Comparison of ENCODE assay signal across 9 cellular contexts in genomic region chr3:170056710-170057454, GRCh38. TPM values are rescaled to one million over a fixed set of nuclear protein-coding genes. Genes with fewer than 3 reads are reported as not detected.
DNase-seq lines count a peak whose midpoint lies in the region; ATAC-seq, FAIRE-seq and TF ChIP-seq lines count a peak whose summit lies in the region.
"Had no signal": no experiment of that assay in that cellular context is flagged by ENCODE, and none has a peak within 500 bp of the region (broad histone marks: within the 10 kb centered on the region; RNA-seq: fewer than 3 reads in every experiment).

No MANE protein-coding gene starts in this region.

- H3K9me3 ChIP-seq in effector memory CD4-positive, alpha-beta T cell (ENCODE audit: control insufficient read depth, low read length): no peaks in the 10 kb centered on the region
- peaks cover 4% of the 10 kb centered on the region for H3K9me3 ChIP-seq in mesenchymal stem cell (ENCODE audit: control insufficient read depth, low read length)

- H4K91ac ChIP-seq in mesenchymal stem cell (ENCODE audit: low read length): no peak overlapping the region

- no peak overlapping the region for H3K9ac ChIP-seq in mesenchymal stem cell (ENCODE audit: low read length)

- H3K27ac ChIP-seq in effector memory CD4-positive, alpha-beta T cell (ENCODE audit: insufficient read depth, low read length, poor library complexity, severe bottlenecking): no peak overlapping the region
- no peak overlapping the region for H3K27ac ChIP-seq in mesenchymal stem cell (ENCODE audit: low read length, poor library complexity, severe bottlenecking)

- H3K4me3 Mint-ChIP-seq in central memory CD8-positive, alpha-beta T cell: no peak overlapping the region

- no peak overlapping the region for H3K4me3 ChIP-seq in effector memory CD4-positive, alpha-beta T cell (ENCODE audit: insufficient read depth, low read depth, low read length, poor library complexity, severe bottlenecking)
- H3K4me3 ChIP-seq in mesenchymal stem cell (ENCODE audit: insufficient read depth in 1 of 2, low read depth in 1 of 2, low read length in 2 of 2): no peak overlapping the region

- H2BK5ac ChIP-seq in mesenchymal stem cell (ENCODE audit: low read depth, low read length, poor library complexity, severe bottlenecking): no peak overlapping the region

- H3K4me1 Mint-ChIP-seq in central memory CD8-positive, alpha-beta T cell: peaks cover 16% of the 10 kb centered on the region

- H3K4me2 ChIP-seq in mesenchymal stem cell (ENCODE audit: low read length, poor library complexity, severe bottlenecking): no peak overlapping the region

- H3K4ac ChIP-seq in mesenchymal stem cell (ENCODE audit: low read depth in 1 of 2, low read length in 2 of 2): no peak overlapping the region

- no peak overlapping the region for H3K18ac ChIP-seq in mesenchymal stem cell (ENCODE audit: low read depth in 1 of 2, low read length in 2 of 2)

- H3K36me3 Mint-ChIP-seq in central memory CD8-positive, alpha-beta T cell (ENCODE audit: insufficient read depth): peaks cover 2% of the 10 kb centered on the region

- no peaks in the 10 kb centered on the region for H3K36me3 ChIP-seq in effector memory CD4-positive, alpha-beta T cell (ENCODE audit: control insufficient read depth, insufficient read depth, low read length)
- H3K36me3 ChIP-seq in mesenchymal stem cell (ENCODE audit: control insufficient read depth in 1 of 2, insufficient read depth in 2 of 2, low read depth in 1 of 2, low read length in 2 of 2): no peaks in the 10 kb centered on the region

- H2AK5ac ChIP-seq in mesenchymal stem cell (ENCODE audit: low read length, severe bottlenecking): no peak overlapping the region

- DNase-seq in central memory CD8-positive, alpha-beta T cell (ENCODE audit: low spot score in 2 of 2): no peak
- DNase-seq in H54 (ENCODE audit: insufficient read length, low spot score): no peak
- no peak for DNase-seq in T-helper 9 cell
- DNase-seq in effector memory CD4-positive, alpha-beta T cell: no peak
- no peak for DNase-seq in mesenchymal stem cell
- DNase-seq: hypothalamus had no signal

- ATAC-seq in GM18508 (IDR thresholded peaks at IDR 0.05; ENCODE audit: insufficient read depth, unreplicated experiment) (peak; percentile 86), GM21423 (IDR thresholded peaks at IDR 0.05; ENCODE audit: unreplicated experiment) (peak; percentile 95), HG03196 (IDR thresholded peaks at IDR 0.05; ENCODE audit: unreplicated experiment) (peak; percentile 94)
- ATAC-seq in central memory CD8-positive, alpha-beta T cell (replicated peaks; ENCODE audit: extremely low read depth, poor library complexity, severe bottlenecking): no peak

- FAIRE-seq in H54 (lab: Jason Lieb, UNC): no peak

- peak overlapping the region; percentile 46 for H3K27ac Mint-ChIP-seq in central memory CD8-positive, alpha-beta T cell (ENCODE audit: low read depth)

- no peak overlapping the region for H2AFZ ChIP-seq in mesenchymal stem cell (ENCODE audit: low read depth, low read length)

- H3K23ac ChIP-seq in mesenchymal stem cell (ENCODE audit: low read length in 2 of 2): no peak overlapping the region

- no peak overlapping the region for H3K14ac ChIP-seq in mesenchymal stem cell (ENCODE audit: low read length in 2 of 2)

- no peak overlapping the region for H2BK15ac ChIP-seq in mesenchymal stem cell (ENCODE audit: low read depth, poor library complexity, severe bottlenecking)

- peaks cover 4% of the 10 kb centered on the region for H3K4me1 ChIP-seq in effector memory CD4-positive, alpha-beta T cell (ENCODE audit: control insufficient read depth, insufficient read depth, low read length, poor library complexity, severe bottlenecking)
- peaks cover 2% of the 10 kb centered on the region for H3K4me1 ChIP-seq in mesenchymal stem cell (ENCODE audit: control insufficient read depth, insufficient read depth, low read depth, low read length)

- WGBS in mesenchymal stem cell: 98% methylated on average over 3 of the region's 3 CpGs

- H3K27me3 Mint-ChIP-seq in central memory CD8-positive, alpha-beta T cell: no peaks in the 10 kb centered on the region

- H3K27me3 ChIP-seq in effector memory CD4-positive, alpha-beta T cell (replicated peaks; ENCODE audit: control insufficient read depth, insufficient read depth, low read length, poor library complexity, severe bottlenecking): no peaks in the 10 kb centered on the region
- H3K27me3 ChIP-seq in mesenchymal stem cell (ENCODE audit: control insufficient read depth in 1 of 2, insufficient read depth in 1 of 2, low read length in 2 of 2): no peaks in the 10 kb centered on the region

- no peak for TF ChIP-seq POLR2A in H54 (IDR thresholded peaks at IDR 0.05; ENCODE audit: low read depth, low read length)

- H3K9me3 Mint-ChIP-seq in central memory CD8-positive, alpha-beta T cell: no peaks in the 10 kb centered on the region

- H3K79me1 ChIP-seq in mesenchymal stem cell (replicated peaks; ENCODE audit: low read length, poor library complexity, severe bottlenecking): no peaks in the 10 kb centered on the region

- no peak overlapping the region for H2BK12ac ChIP-seq in mesenchymal stem cell (ENCODE audit: low read length in 2 of 2)

- H4K8ac ChIP-seq in mesenchymal stem cell (ENCODE audit: low read length): no peak overlapping the region

- no peak overlapping the region for H2BK120ac ChIP-seq in mesenchymal stem cell (ENCODE audit: low read depth, low read length)

RNA-seq across cellular contexts. Expression of gene GPR160, which starts 19.1 kb away (rescaled TPM):
- 0.30 TPM for polyA plus RNA-seq in mesenchymal stem cell (2013, experiment 1 of 2)
- polyA plus RNA-seq in mesenchymal stem cell (2013, experiment 2 of 2): 0.26 TPM
